ENCODE assay signal across 1 cellular context in the genomic region with DNA sequence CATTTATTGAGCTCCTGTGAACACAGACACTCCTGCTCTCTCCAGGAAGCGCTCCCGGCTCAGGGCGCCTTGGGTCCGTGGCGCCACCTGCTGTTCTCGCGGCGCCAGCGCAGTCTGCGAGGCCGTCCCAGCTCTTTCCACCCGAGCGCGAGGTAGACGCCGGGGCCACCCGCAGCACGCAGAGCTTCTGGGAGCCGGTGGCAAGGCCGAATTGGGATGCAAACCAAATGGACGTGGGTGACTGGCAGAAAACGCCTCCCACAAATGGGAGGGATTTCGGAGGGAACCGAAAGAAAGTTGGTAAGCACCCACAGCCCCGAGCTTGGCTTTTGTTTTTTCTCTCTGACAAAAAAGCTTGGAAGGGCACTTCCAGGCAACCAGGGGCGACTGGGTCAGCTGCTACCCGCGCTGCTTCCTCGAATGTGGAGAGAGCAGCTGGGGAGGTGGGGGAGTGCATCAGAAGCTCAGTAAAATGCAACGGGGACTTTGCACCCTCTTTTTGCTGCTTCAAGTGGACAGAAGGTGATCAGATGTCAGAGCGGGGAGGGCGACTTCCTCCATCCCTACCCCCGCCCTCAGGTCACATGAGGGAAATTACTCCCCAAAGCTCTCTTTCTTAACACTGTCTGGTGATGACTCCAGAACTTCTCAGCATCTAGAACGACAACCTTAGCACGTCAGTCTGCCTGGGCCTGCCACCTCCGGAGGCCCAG.
TF ChIP-seq lines count a peak whose summit lies in the region.

No MANE protein-coding gene starts in this region.

TF ChIP-seq in HEK293, 187 proteins besides CTCF, POLR2A, EP300 and RAD21 (continued from another document and continues in another):
- TF ChIP-seq ZSCAN30 (tag by site-specific recombination; IDR thresholded peaks at IDR 0.05) (peak; percentile 73; the same call in 1 of the 2 replicates), ZNF112 (tag by site-specific recombination; IDR thresholded peaks at IDR 0.05) (no peak), ZNF10 (tag by site-specific recombination; IDR thresholded peaks at IDR 0.05) (no peak), ZNF660 (tag by site-specific recombination; IDR thresholded peaks at IDR 0.05) (peak; percentile 35; the same call in 1 of the 2 replicates), YY1 (tag by site-specific recombination; IDR thresholded peaks at IDR 0.05) (no peak), ZNF174 (tag by site-specific recombination; IDR thresholded peaks at IDR 0.05) (no peak), ZNF211 (tag by site-specific recombination; IDR thresholded peaks at IDR 0.05; ENCODE audit: low read depth) (no peak), ZNF175 (tag by site-specific recombination; IDR thresholded peaks at IDR 0.05) (no peak), ZNF214 (tag by site-specific recombination; IDR thresholded peaks at IDR 0.05; ENCODE audit: borderline replicate concordance) (no peak), ZNF416 (tag by site-specific recombination; IDR thresholded peaks at IDR 0.05) (no peak), ZNF610 (tag by site-specific recombination; IDR thresholded peaks at IDR 0.05; ENCODE audit: borderline replicate concordance) (no peak), FEZF1 (tag by site-specific recombination; IDR thresholded peaks at IDR 0.05) (no peak), ZFHX2 (tag by site-specific recombination; conservative IDR thresholded peaks at IDR 0.05) (peak; percentile 48; the same call in 1 of the 2 replicates), ZNF549 (tag by site-specific recombination; IDR thresholded peaks at IDR 0.05) (no peak), GFI1B (tag by site-specific recombination; IDR thresholded peaks at IDR 0.05) (no peak), ZNF529 (tag by site-specific recombination; IDR thresholded peaks at IDR 0.05; ENCODE audit: insufficient replicate concordance) (no peak), SP3 (tag by site-specific recombination; IDR thresholded peaks at IDR 0.05) (peak; percentile 19; the same call in 1 of the 2 replicates), ZNF521 (tag by site-specific recombination; IDR thresholded peaks at IDR 0.05) (no peak), ZNF777 (tag by site-specific recombination; IDR thresholded peaks at IDR 0.05; ENCODE audit: borderline replicate concordance) (no peak), ZBTB8A (tag by site-specific recombination; IDR thresholded peaks at IDR 0.05) (peak; percentile 19; the same call in 1 of the 2 replicates), ZIC2 (tag by site-specific recombination; IDR thresholded peaks at IDR 0.05) (peak; percentile 57; the same call in 1 of the 2 replicates), ZNF354C (tag by site-specific recombination; IDR thresholded peaks at IDR 0.05; ENCODE audit: borderline replicate concordance, low read depth) (no peak), ZNF169 (tag by site-specific recombination; IDR thresholded peaks at IDR 0.05) (no peak), OSR2 (tag by site-specific recombination; IDR thresholded peaks at IDR 0.05) (peak; percentile 53; the same call in 1 of the 2 replicates), ZNF138 (tag by site-specific recombination; IDR thresholded peaks at IDR 0.05; ENCODE audit: borderline replicate concordance) (no peak), EGR2 (tag by site-specific recombination; IDR thresholded peaks at IDR 0.05; ENCODE audit: low read depth) (no peak), ZNF2 (tag by site-specific recombination; IDR thresholded peaks at IDR 0.05) (no peak)
- TF ChIP-seq, protein P1, sequence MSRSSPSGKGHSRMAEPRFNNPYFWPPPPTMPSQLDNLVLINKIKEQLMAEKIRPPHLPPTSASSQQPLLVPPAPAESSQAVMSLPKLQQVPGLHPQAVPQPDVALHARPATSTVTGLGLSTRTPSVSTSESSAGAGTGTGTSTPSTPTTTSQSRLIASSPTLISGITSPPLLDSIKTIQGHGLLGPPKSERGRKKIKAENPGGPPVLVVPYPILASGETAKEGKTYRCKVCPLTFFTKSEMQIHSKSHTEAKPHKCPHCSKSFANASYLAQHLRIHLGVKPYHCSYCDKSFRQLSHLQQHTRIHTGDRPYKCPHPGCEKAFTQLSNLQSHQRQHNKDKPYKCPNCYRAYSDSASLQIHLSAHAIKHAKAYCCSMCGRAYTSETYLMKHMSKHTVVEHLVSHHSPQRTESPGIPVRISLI (tag by site-specific recombination; IDR thresholded peaks at IDR 0.05): no peak
- TF ChIP-seq, protein P2, sequence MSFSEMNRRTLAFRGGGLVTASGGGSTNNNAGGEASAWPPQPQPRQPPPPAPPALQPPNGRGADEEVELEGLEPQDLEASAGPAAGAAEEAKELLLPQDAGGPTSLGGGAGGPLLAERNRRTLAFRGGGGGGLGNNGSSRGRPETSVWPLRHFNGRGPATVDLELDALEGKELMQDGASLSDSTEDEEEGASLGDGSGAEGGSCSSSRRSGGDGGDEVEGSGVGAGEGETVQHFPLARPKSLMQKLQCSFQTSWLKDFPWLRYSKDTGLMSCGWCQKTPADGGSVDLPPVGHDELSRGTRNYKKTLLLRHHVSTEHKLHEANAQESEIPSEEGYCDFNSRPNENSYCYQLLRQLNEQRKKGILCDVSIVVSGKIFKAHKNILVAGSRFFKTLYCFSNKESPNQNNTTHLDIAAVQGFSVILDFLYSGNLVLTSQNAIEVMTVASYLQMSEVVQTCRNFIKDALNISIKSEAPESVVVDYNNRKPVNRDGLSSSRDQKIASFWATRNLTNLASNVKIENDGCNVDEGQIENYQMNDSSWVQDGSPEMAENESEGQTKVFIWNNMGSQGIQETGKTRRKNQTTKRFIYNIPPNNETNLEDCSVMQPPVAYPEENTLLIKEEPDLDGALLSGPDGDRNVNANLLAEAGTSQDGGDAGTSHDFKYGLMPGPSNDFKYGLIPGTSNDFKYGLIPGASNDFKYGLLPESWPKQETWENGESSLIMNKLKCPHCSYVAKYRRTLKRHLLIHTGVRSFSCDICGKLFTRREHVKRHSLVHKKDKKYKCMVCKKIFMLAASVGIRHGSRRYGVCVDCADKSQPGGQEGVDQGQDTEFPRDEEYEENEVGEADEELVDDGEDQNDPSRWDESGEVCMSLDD (tag by site-specific recombination; IDR thresholded peaks at IDR 0.05): no peak
- TF ChIP-seq, protein P3, sequence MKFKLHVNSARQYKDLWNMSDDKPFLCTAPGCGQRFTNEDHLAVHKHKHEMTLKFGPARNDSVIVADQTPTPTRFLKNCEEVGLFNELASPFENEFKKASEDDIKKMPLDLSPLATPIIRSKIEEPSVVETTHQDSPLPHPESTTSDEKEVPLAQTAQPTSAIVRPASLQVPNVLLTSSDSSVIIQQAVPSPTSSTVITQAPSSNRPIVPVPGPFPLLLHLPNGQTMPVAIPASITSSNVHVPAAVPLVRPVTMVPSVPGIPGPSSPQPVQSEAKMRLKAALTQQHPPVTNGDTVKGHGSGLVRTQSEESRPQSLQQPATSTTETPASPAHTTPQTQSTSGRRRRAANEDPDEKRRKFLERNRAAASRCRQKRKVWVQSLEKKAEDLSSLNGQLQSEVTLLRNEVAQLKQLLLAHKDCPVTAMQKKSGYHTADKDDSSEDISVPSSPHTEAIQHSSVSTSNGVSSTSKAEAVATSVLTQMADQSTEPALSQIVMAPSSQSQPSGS (tag by site-specific recombination; IDR thresholded peaks at IDR 0.05; ENCODE audit: low read depth): no peak
- TF ChIP-seq, protein P4, sequence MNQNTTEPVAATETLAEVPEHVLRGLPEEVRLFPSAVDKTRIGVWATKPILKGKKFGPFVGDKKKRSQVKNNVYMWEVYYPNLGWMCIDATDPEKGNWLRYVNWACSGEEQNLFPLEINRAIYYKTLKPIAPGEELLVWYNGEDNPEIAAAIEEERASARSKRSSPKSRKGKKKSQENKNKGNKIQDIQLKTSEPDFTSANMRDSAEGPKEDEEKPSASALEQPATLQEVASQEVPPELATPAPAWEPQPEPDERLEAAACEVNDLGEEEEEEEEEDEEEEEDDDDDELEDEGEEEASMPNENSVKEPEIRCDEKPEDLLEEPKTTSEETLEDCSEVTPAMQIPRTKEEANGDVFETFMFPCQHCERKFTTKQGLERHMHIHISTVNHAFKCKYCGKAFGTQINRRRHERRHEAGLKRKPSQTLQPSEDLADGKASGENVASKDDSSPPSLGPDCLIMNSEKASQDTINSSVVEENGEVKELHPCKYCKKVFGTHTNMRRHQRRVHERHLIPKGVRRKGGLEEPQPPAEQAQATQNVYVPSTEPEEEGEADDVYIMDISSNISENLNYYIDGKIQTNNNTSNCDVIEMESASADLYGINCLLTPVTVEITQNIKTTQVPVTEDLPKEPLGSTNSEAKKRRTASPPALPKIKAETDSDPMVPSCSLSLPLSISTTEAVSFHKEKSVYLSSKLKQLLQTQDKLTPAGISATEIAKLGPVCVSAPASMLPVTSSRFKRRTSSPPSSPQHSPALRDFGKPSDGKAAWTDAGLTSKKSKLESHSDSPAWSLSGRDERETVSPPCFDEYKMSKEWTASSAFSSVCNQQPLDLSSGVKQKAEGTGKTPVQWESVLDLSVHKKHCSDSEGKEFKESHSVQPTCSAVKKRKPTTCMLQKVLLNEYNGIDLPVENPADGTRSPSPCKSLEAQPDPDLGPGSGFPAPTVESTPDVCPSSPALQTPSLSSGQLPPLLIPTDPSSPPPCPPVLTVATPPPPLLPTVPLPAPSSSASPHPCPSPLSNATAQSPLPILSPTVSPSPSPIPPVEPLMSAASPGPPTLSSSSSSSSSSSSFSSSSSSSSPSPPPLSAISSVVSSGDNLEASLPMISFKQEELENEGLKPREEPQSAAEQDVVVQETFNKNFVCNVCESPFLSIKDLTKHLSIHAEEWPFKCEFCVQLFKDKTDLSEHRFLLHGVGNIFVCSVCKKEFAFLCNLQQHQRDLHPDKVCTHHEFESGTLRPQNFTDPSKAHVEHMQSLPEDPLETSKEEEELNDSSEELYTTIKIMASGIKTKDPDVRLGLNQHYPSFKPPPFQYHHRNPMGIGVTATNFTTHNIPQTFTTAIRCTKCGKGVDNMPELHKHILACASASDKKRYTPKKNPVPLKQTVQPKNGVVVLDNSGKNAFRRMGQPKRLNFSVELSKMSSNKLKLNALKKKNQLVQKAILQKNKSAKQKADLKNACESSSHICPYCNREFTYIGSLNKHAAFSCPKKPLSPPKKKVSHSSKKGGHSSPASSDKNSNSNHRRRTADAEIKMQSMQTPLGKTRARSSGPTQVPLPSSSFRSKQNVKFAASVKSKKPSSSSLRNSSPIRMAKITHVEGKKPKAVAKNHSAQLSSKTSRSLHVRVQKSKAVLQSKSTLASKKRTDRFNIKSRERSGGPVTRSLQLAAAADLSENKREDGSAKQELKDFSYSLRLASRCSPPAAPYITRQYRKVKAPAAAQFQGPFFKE (tag by site-specific recombination; IDR thresholded peaks at IDR 0.05; ENCODE audit: borderline replicate concordance): no peak
- TF ChIP-seq, protein P5, sequence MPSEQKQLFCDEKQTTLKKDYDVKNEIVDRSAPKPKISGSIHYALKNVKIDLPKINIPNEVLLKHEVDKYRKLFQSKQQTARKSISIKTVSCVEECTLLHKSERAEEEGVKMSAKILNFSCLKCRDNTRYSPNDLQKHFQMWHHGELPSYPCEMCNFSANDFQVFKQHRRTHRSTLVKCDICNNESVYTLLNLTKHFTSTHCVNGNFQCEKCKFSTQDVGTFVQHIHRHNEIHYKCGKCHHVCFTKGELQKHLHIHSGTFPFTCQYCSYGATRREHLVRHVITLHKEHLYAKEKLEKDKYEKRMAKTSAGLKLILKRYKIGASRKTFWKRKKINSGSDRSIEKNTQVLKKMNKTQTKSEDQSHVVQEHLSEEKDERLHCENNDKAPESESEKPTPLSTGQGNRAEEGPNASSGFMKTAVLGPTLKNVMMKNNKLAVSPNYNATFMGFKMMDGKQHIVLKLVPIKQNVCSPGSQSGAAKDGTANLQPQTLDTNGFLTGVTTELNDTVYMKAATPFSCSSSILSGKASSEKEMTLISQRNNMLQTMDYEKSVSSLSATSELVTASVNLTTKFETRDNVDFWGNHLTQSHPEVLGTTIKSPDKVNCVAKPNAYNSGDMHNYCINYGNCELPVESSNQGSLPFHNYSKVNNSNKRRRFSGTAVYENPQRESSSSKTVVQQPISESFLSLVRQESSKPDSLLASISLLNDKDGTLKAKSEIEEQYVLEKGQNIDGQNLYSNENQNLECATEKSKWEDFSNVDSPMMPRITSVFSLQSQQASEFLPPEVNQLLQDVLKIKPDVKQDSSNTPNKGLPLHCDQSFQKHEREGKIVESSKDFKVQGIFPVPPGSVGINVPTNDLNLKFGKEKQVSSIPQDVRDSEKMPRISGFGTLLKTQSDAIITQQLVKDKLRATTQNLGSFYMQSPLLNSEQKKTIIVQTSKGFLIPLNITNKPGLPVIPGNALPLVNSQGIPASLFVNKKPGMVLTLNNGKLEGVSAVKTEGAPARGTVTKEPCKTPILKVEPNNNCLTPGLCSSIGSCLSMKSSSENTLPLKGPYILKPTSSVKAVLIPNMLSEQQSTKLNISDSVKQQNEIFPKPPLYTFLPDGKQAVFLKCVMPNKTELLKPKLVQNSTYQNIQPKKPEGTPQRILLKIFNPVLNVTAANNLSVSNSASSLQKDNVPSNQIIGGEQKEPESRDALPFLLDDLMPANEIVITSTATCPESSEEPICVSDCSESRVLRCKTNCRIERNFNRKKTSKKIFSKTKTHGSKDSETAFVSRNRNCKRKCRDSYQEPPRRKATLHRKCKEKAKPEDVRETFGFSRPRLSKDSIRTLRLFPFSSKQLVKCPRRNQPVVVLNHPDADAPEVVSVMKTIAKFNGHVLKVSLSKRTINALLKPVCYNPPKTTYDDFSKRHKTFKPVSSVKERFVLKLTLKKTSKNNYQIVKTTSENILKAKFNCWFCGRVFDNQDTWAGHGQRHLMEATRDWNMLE (tag by site-specific recombination; conservative IDR thresholded peaks at IDR 0.05; ENCODE audit: low read depth): no peak
- TF ChIP-seq, protein P6, sequence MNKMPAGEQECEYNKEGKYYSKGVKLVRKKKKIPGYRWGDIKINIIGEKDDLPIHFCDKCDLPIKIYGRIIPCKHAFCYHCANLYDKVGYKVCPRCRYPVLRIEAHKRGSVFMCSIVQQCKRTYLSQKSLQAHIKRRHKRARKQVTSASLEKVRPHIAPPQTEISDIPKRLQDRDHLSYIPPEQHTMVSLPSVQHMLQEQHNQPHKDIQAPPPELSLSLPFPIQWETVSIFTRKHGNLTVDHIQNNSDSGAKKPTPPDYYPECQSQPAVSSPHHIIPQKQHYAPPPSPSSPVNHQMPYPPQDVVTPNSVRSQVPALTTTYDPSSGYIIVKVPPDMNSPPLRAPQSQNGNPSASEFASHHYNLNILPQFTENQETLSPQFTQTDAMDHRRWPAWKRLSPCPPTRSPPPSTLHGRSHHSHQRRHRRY (tag by site-specific recombination; IDR thresholded peaks at IDR 0.05): no peak
- TF ChIP-seq, protein P7, sequence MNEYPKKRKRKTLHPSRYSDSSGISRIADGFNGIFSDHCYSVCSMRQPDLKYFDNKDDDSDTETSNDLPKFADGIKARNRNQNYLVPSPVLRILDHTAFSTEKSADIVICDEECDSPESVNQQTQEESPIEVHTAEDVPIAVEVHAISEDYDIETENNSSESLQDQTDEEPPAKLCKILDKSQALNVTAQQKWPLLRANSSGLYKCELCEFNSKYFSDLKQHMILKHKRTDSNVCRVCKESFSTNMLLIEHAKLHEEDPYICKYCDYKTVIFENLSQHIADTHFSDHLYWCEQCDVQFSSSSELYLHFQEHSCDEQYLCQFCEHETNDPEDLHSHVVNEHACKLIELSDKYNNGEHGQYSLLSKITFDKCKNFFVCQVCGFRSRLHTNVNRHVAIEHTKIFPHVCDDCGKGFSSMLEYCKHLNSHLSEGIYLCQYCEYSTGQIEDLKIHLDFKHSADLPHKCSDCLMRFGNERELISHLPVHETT (tag by site-specific recombination; IDR thresholded peaks at IDR 0.05): no peak
- TF ChIP-seq, protein P8, sequence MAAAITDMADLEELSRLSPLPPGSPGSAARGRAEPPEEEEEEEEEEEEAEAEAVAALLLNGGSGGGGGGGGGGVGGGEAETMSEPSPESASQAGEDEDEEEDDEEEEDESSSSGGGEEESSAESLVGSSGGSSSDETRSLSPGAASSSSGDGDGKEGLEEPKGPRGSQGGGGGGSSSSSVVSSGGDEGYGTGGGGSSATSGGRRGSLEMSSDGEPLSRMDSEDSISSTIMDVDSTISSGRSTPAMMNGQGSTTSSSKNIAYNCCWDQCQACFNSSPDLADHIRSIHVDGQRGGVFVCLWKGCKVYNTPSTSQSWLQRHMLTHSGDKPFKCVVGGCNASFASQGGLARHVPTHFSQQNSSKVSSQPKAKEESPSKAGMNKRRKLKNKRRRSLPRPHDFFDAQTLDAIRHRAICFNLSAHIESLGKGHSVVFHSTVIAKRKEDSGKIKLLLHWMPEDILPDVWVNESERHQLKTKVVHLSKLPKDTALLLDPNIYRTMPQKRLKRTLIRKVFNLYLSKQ (tag by site-specific recombination; IDR thresholded peaks at IDR 0.05; ENCODE audit: borderline replicate concordance): no peak
